Comparison of ENCODE assay signal across 1 cellular context in the genomic region with DNA sequence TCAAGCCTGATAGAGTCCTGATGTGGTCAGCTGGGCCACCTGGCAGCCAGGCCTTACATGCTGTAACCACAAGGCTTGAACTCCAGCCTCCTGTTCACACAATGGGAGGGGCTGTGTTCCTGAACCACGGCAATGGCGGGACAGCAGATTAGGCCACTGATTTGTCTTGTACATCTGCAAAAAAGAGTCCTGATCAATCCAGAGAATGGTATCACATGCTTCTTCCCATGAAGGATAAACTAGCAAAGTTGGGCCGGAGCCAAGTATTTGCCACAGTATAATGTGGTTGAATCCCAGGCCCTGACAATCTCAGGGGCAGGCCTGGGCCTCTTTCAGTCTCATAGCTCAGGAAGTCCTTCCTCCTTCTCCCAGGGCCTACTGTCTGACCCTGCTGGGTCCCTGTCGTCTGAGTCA.
TF ChIP-seq lines count a peak whose summit lies in the region.

No MANE protein-coding gene starts in this region.

TF ChIP-seq in GM23338, 12 proteins besides CTCF, POLR2A, EP300 and RAD21 (continued from another document):
- no peak for TF ChIP-seq EZH2phosphoT487 (IDR thresholded peaks at IDR 0.05; ENCODE audit: unreplicated experiment)
- TF ChIP-seq, protein P1, sequence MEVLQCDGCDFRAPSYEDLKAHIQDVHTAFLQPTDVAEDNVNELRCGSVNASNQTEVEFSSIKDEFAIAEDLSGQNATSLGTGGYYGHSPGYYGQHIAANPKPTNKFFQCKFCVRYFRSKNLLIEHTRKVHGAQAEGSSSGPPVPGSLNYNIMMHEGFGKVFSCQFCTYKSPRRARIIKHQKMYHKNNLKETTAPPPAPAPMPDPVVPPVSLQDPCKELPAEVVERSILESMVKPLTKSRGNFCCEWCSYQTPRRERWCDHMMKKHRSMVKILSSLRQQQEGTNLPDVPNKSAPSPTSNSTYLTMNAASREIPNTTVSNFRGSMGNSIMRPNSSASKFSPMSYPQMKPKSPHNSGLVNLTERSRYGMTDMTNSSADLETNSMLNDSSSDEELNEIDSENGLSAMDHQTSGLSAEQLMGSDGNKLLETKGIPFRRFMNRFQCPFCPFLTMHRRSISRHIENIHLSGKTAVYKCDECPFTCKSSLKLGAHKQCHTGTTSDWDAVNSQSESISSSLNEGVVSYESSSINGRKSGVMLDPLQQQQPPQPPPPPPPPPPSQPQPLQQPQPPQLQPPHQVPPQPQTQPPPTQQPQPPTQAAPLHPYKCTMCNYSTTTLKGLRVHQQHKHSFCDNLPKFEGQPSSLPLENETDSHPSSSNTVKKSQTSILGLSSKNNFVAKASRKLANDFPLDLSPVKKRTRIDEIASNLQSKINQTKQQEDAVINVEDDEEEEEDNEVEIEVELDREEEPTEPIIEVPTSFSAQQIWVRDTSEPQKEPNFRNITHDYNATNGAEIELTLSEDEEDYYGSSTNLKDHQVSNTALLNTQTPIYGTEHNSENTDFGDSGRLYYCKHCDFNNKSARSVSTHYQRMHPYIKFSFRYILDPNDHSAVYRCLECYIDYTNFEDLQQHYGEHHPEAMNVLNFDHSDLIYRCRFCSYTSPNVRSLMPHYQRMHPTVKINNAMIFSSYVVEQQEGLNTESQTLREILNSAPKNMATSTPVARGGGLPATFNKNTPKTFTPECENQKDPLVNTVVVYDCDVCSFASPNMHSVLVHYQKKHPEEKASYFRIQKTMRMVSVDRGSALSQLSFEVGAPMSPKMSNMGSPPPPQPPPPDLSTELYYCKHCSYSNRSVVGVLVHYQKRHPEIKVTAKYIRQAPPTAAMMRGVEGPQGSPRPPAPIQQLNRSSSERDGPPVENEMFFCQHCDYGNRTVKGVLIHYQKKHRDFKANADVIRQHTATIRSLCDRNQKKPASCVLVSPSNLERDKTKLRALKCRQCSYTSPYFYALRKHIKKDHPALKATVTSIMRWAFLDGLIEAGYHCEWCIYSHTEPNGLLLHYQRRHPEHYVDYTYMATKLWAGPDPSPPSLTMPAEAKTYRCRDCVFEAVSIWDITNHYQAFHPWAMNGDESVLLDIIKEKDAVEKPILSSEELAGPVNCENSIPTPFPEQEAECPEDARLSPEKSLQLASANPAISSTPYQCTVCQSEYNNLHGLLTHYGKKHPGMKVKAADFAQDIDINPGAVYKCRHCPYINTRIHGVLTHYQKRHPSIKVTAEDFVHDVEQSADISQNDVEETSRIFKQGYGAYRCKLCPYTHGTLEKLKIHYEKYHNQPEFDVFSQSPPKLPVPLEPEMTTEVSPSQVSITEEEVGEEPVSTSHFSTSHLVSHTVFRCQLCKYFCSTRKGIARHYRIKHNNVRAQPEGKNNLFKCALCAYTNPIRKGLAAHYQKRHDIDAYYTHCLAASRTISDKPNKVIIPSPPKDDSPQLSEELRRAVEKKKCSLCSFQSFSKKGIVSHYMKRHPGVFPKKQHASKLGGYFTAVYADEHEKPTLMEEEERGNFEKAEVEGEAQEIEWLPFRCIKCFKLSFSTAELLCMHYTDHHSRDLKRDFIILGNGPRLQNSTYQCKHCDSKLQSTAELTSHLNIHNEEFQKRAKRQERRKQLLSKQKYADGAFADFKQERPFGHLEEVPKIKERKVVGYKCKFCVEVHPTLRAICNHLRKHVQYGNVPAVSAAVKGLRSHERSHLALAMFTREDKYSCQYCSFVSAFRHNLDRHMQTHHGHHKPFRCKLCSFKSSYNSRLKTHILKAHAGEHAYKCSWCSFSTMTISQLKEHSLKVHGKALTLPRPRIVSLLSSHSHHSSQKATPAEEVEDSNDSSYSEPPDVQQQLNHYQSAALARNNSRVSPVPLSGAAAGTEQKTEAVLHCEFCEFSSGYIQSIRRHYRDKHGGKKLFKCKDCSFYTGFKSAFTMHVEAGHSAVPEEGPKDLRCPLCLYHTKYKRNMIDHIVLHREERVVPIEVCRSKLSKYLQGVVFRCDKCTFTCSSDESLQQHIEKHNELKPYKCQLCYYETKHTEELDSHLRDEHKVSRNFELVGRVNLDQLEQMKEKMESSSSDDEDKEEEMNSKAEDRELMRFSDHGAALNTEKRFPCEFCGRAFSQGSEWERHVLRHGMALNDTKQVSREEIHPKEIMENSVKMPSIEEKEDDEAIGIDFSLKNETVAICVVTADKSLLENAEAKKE (CRISPR knock-in tag; IDR thresholded peaks at IDR 0.05), result no peak
